ENCODE assay signal across 22 cellular contexts in genomic region chr5:142202282-142202681, GRCh38.
DNase-seq lines count a peak whose midpoint lies in the region; ATAC-seq and TF ChIP-seq lines count a peak whose summit lies in the region.
"Had no signal": no experiment of that assay in that cellular context is flagged by ENCODE, and none has a peak within 500 bp of the region (broad histone marks: within the 10 kb centered on the region; RNA-seq: fewer than 3 reads in every experiment).

No MANE protein-coding gene starts in this region.

- no peaks in the 10 kb centered on the region for H3K4me1 Mint-ChIP-seq in activated CD8-positive, alpha-beta T cell treated with anti-CD3 and anti-CD28 coated beads, Interleukin-2, amount 10 ng/mL, durations not matched to agents 7 days and 5 days (ENCODE audit: low read depth)
- H3K4me1 Mint-ChIP-seq: activated CD4-positive, alpha-beta T cell treated with anti-CD3 and anti-CD28 coated beads for 36 hours; stimulated activated naive CD8-positive, alpha-beta T cell treated with anti-CD3 and anti-CD28 coated beads, Interleukin-15, amount 100 ng/mL, for 72 hours had no signal

- H3K27me3 ChIP-seq in ACC112 (ENCODE audit: insufficient read depth, low read length) (no peaks in the 10 kb centered on the region), foreskin keratinocyte (no peaks in the 10 kb centered on the region)

- no peak overlapping the region for H2AFZ ChIP-seq in ACC112 (ENCODE audit: low read length, unreplicated experiment)

- CTCF ChIA-PET in activated CD8-positive, alpha-beta T cell treated with anti-CD3 and anti-CD28 coated beads, Interleukin-2, amount 10 ng/mL, durations not matched to agents 7 days and 5 days (lab: Charles Lee): no interaction called here

- H3K4me3 ChIP-seq in ACC112 (ENCODE audit: low read depth, low read length): no peak overlapping the region
- H3K4me3 ChIP-seq: A549 had no signal

- peak overlapping the region; percentile 96 for H3K27ac ChIP-seq in ACC112 (ENCODE audit: low read depth, low read length)
- no peak overlapping the region for H3K27ac ChIP-seq in foreskin keratinocyte
- H3K27ac ChIP-seq: A549 had no signal

- peak; percentile 61 for ATAC-seq in foreskin keratinocyte
- ATAC-seq in activated CD8-positive, alpha-beta T cell treated with anti-CD3 and anti-CD28 coated beads, Interleukin-2, amount 10 ng/mL, durations not matched to agents 7 days and 5 days: no peak
- ATAC-seq: A549; activated CD4-positive, alpha-beta T cell treated with anti-CD3 and anti-CD28 coated beads for 36 hours; CD8-positive, alpha-beta T cell; stimulated activated naive CD8-positive, alpha-beta T cell treated with anti-CD3 and anti-CD28 coated beads, Interleukin-15, amount 100 ng/mL, for 72 hours had no signal

- POLR2A ChIA-PET in activated CD8-positive, alpha-beta T cell treated with anti-CD3 and anti-CD28 coated beads, Interleukin-2, amount 10 ng/mL, durations not matched to agents 7 days and 5 days (lab: Charles Lee): no interaction called here

- no peak for TF ChIP-seq CTCF in foreskin keratinocyte (conservative IDR thresholded peaks at IDR 0.05)

- H3K36me3 Mint-ChIP-seq in activated CD8-positive, alpha-beta T cell treated with anti-CD3 and anti-CD28 coated beads, Interleukin-2, amount 10 ng/mL, durations not matched to agents 7 days and 5 days (ENCODE audit: low read depth): no peaks in the 10 kb centered on the region
- H3K36me3 Mint-ChIP-seq: CD8-positive, alpha-beta T cell; type B pancreatic cell had no signal

- DNase-seq in HT1080 (ENCODE audit: low read depth) (peak; percentile 88), astrocyte of the hippocampus (ENCODE audit: low read depth, low spot score) (peak; percentile 64), foreskin keratinocyte (peak in 1 of 2 donors; percentile 74), SIG-M5 (lab: John Stamatoyannopoulos, UW) (no peak), nucleus accumbens (lab: John Stamatoyannopoulos, UW) (no peak), DMS53 (lab: John Stamatoyannopoulos, UW) (no peak)
- no peak for DNase-seq in activated CD8-positive, alpha-beta T cell treated with anti-CD3 and anti-CD28 coated beads, Interleukin-2, amount 10 ng/mL, durations not matched to agents 7 days and 5 days
- DNase-seq: activated CD4-positive, alpha-beta T cell treated with anti-CD3 and anti-CD28 coated beads for 36 hours; activated CD8-positive, alpha-beta memory T cell treated with anti-CD3 and anti-CD28 coated beads, Interleukin-2, amount 50 U/mL, for 4 hours; activated gamma-delta T cell; amygdala; CD8-positive, alpha-beta T cell; kidney; mesendoderm; NCI-H1930; NCI-H524 treated with DMSO at 0.1 percent for 48 hours; retina; stimulated activated naive CD8-positive, alpha-beta T cell treated with anti-CD3 and anti-CD28 coated beads, Interleukin-15, amount 100 ng/mL, for 72 hours; T1000 had no signal

- no peak overlapping the region for H3K27ac Mint-ChIP-seq in activated CD8-positive, alpha-beta T cell treated with anti-CD3 and anti-CD28 coated beads, Interleukin-2, amount 10 ng/mL, durations not matched to agents 7 days and 5 days
- H3K27ac Mint-ChIP-seq: activated CD4-positive, alpha-beta T cell treated with anti-CD3 and anti-CD28 coated beads for 36 hours; CD8-positive, alpha-beta T cell; stimulated activated naive CD8-positive, alpha-beta T cell treated with anti-CD3 and anti-CD28 coated beads, Interleukin-15, amount 100 ng/mL, for 72 hours; type B pancreatic cell had no signal

- no peaks in the 10 kb centered on the region for H3K36me3 ChIP-seq in ACC112 (ENCODE audit: insufficient read depth, low read length)

- H3K27me3 Mint-ChIP-seq in activated CD8-positive, alpha-beta T cell treated with anti-CD3 and anti-CD28 coated beads, Interleukin-2, amount 10 ng/mL, durations not matched to agents 7 days and 5 days (ENCODE audit: low read depth): peaks cover 14% of the 10 kb centered on the region
- H3K27me3 Mint-ChIP-seq: stimulated activated naive CD8-positive, alpha-beta T cell treated with anti-CD3 and anti-CD28 coated beads, Interleukin-15, amount 100 ng/mL, for 72 hours had no signal

- no peak overlapping the region for H3K4me3 Mint-ChIP-seq in activated CD8-positive, alpha-beta T cell treated with anti-CD3 and anti-CD28 coated beads, Interleukin-2, amount 10 ng/mL, durations not matched to agents 7 days and 5 days
- H3K4me3 Mint-ChIP-seq: activated CD4-positive, alpha-beta T cell treated with anti-CD3 and anti-CD28 coated beads for 36 hours; CD8-positive, alpha-beta T cell; stimulated activated naive CD8-positive, alpha-beta T cell treated with anti-CD3 and anti-CD28 coated beads, Interleukin-15, amount 100 ng/mL, for 72 hours; type B pancreatic cell had no signal

- no peaks in the 10 kb centered on the region for H3K79me2 ChIP-seq in ACC112 (ENCODE audit: control insufficient read depth, insufficient read depth, low read length, unreplicated experiment)

- peaks cover 25% of the 10 kb centered on the region for H3K4me1 ChIP-seq in ACC112 (ENCODE audit: control insufficient read depth, insufficient read depth, low read length, unreplicated experiment)
- H3K4me1 ChIP-seq in foreskin keratinocyte: peaks cover 12% of the 10 kb centered on the region
- H3K4me1 ChIP-seq: A549 had no signal

- no peaks in the 10 kb centered on the region for H3K9me3 Mint-ChIP-seq in activated CD8-positive, alpha-beta T cell treated with anti-CD3 and anti-CD28 coated beads, Interleukin-2, amount 10 ng/mL, durations not matched to agents 7 days and 5 days (ENCODE audit: insufficient read depth)
- H3K9me3 Mint-ChIP-seq: CD8-positive, alpha-beta T cell; stimulated activated naive CD8-positive, alpha-beta T cell treated with anti-CD3 and anti-CD28 coated beads, Interleukin-15, amount 100 ng/mL, for 72 hours; type B pancreatic cell had no signal

Comparison
In these comparisons a context has a peak if more than half of its experiments do, and no peak if none do; other contexts are left out.
1. DNase-seq: peak in HT1080 (single experiment) and astrocyte of the hippocampus (single experiment); none in SIG-M5 (single experiment), nucleus accumbens (0 of 56), activated CD8-positive, alpha-beta T cell treated with anti-CD3 and anti-CD28 coated beads, Interleukin-2, amount 10 ng/mL, durations not matched to agents 7 days and 5 days (single experiment) and DMS53 (single experiment).